In genomic region chr2:173589604-173590277, GRCh38 we compare ENCODE assay signal across 11 cellular contexts.
DNase-seq lines count a peak whose midpoint lies in the region; ATAC-seq, FAIRE-seq and TF ChIP-seq lines count a peak whose summit lies in the region.
"Had no signal": no experiment of that assay in that cellular context is flagged by ENCODE, and none has a peak within 500 bp of the region (broad histone marks: within the 10 kb centered on the region; RNA-seq: fewer than 3 reads in every experiment).

No MANE protein-coding gene starts in this region.

- no peak overlapping the region for H2BK5ac ChIP-seq in H1 (ENCODE audit: low read depth, low read length)

- H2BK120ac ChIP-seq in H1 (replicated peaks; ENCODE audit: low read depth, low read length): no peak overlapping the region

- TF ChIP-seq POLR2A in H1 (IDR thresholded peaks at IDR 0.05; ENCODE audit: control extremely low read depth in 1 of 2, low read depth in 2 of 2, low read length in 2 of 2) (no peak), gastroesophageal sphincter (IDR thresholded peaks at IDR 0.05) (no peak)

- no peak for TF ChIP-seq EP300 in H1 (IDR thresholded peaks at IDR 0.05; ENCODE audit: borderline replicate concordance in 1 of 2, low read depth in 2 of 2, low read length in 2 of 2)
- TF ChIP-seq EP300 in gastroesophageal sphincter (IDR thresholded peaks at IDR 0.05): no peak

- H3K27ac ChIP-seq in H1 (ENCODE audit: low read depth, low read length) (no peak overlapping the region), psoas muscle (peak overlapping the region; percentile 90), gastroesophageal sphincter (no peak overlapping the region)

- peak; percentile 7 for DNase-seq in ELR (ENCODE audit: low read depth)
- DNase-seq in NCI-H345 treated with DMSO at 0.1 percent for 48 hours (lab: John Stamatoyannopoulos, UW; ENCODE audit: unreplicated experiment): peak; percentile 64
- no peak for DNase-seq in H1 (ENCODE audit: low read depth in 1 of 2, low spot score in 2 of 2)
- DNase-seq in psoas muscle: peak in 1 of 2 donors; percentile 16
- DNase-seq in activated CD4-positive, alpha-beta T cell treated with anti-CD3 and anti-CD28 coated beads, Interleukin-2, amount 50 U/mL, for 1 hour: no peak
- DNase-seq: activated B cell treated with CpG ODN at 0.5 μM for 24 hours had no signal

- no peak overlapping the region for H3K4me2 ChIP-seq in H1 (ENCODE audit: insufficient read depth in 1 of 2, low read depth in 2 of 2, low read length in 2 of 2)

- POLR2A ChIA-PET in H1 (lab: Charles Lee; ENCODE audit: partially characterized antibody): no interaction called here

- no peak overlapping the region for H2BK15ac ChIP-seq in H1 (ENCODE audit: low read length)

- no peaks in the 10 kb centered on the region for H3K36me3 ChIP-seq in H1 (ENCODE audit: control insufficient read depth in 2 of 4, insufficient read depth in 4 of 4, low read length in 3 of 4)
- H3K36me3 ChIP-seq in psoas muscle (ENCODE audit: insufficient read depth in 1 of 2, low read depth in 1 of 2): no peaks in the 10 kb centered on the region
- no peaks in the 10 kb centered on the region for H3K36me3 ChIP-seq in gastroesophageal sphincter
- H3K36me3 ChIP-seq: thoracic aorta had no signal

- no peak overlapping the region for H3K18ac ChIP-seq in H1 (ENCODE audit: extremely low read depth, low read length)

- TF ChIP-seq RAD21 in H1 (IDR thresholded peaks at IDR 0.05 in 1 of 2, conservative IDR thresholded peaks at IDR 0.05 in 1 of 2; ENCODE audit: low read depth in 2 of 2, low read length in 2 of 2): no peak

- no peak overlapping the region for H3K4me3 ChIP-seq in H1 (ENCODE audit: extremely low read depth in 1 of 4, insufficient read depth in 2 of 4, low read depth in 3 of 4, low read length in 4 of 4)
- peak overlapping the region; percentile 60 for H3K4me3 ChIP-seq in psoas muscle
- no peak overlapping the region for H3K4me3 ChIP-seq in gastroesophageal sphincter
- H3K4me3 ChIP-seq: K562, thoracic aorta had no signal

- no peak overlapping the region for H3K9ac ChIP-seq in H1 (replicated peaks in 1 of 4; ENCODE audit: extremely low read depth in 1 of 4, low read depth in 3 of 4, low read length in 3 of 4)

- H4K5ac ChIP-seq in H1 (ENCODE audit: insufficient read length, low read depth, low read length): no peak overlapping the region

- H3K23me2 ChIP-seq in H1 (ENCODE audit: low read depth, low read length): no peaks in the 10 kb centered on the region

- H2BK12ac ChIP-seq in H1 (ENCODE audit: low read depth, low read length): no peak overlapping the region

- no peak overlapping the region for H2AFZ ChIP-seq in H1 (ENCODE audit: low read length)

- H4K8ac ChIP-seq in H1 (ENCODE audit: extremely low read depth, insufficient read depth, low read length): no peak overlapping the region

- H3K79me2 ChIP-seq in H1 (ENCODE audit: control insufficient read depth in 1 of 2, insufficient read depth in 2 of 2, low read length in 2 of 2): no peaks in the 10 kb centered on the region

- intact Hi-C loops in psoas muscle (cut with DNase I): no loop called here

- peak overlapping the region; percentile 34; the same call in 1 of the 2 replicates for H2AK5ac ChIP-seq in H1 (ENCODE audit: low read depth, low read length)

- peak; percentile 80 to 88 (median 82) for ATAC-seq in psoas muscle
- no peak for ATAC-seq in GM19463 (IDR thresholded peaks at IDR 0.05; ENCODE audit: unreplicated experiment)
- ATAC-seq in gastroesophageal sphincter: no peak
- ATAC-seq in GM19351 (IDR thresholded peaks at IDR 0.05; ENCODE audit: unreplicated experiment): no peak
- ATAC-seq: K562 had no signal

- H4K91ac ChIP-seq in H1 (replicated peaks; ENCODE audit: insufficient read length, low read length): no peak overlapping the region

- no peaks in the 10 kb centered on the region for H3K79me1 ChIP-seq in H1 (ENCODE audit: low read depth, low read length)

- FAIRE-seq in H1 (lab: Jason Lieb, UNC): no peak
- FAIRE-seq: K562 had no signal

- H3K9me3 ChIP-seq in H1 (ENCODE audit: insufficient read depth in 2 of 2, low read depth in 1 of 2, low read length in 1 of 2) (peaks cover 13 to 16% of the 10 kb centered on the region in 2 experiments), psoas muscle (no peaks in the 10 kb centered on the region), gastroesophageal sphincter (peaks cover 0 to 5% (median 0%) of the 10 kb centered on the region in 3 donors)

- 89% methylated on average over 3 of the region's 3 CpGs; no CpG with 5 or more reads in 1 of the 2 experiments for WGBS in H1 (ENCODE audit: extremely low coverage in 1 of 2, insufficient coverage in 1 of 2, insufficient read length in 1 of 2, insufficient replicate concordance in 2 of 2, low coverage in 1 of 2, low lambda C conversion rate in 2 of 2, missing lambda C conversion rate in 1 of 2), 2 experiments
- 36 to 44% (median 39%) methylated on average over 3 of the region's 3 CpGs for WGBS in psoas muscle, 3 donors
- 74 to 78% methylated on average over 3 of the region's 3 CpGs for WGBS in gastroesophageal sphincter (ENCODE audit: low coverage in 1 of 2), 2 donors

- TF ChIP-seq CTCF in H1 (IDR thresholded peaks at IDR 0.05; ENCODE audit: control extremely low read depth in 1 of 3, insufficient read depth in 1 of 3, low read depth in 1 of 3, low read length in 3 of 3) (no peak), psoas muscle (IDR thresholded peaks at IDR 0.05) (no peak), gastroesophageal sphincter (IDR thresholded peaks at IDR 0.05) (no peak)

- no peak overlapping the region for H2BK20ac ChIP-seq in H1 (ENCODE audit: low read length)

- no peak overlapping the region for H3K14ac ChIP-seq in H1 (ENCODE audit: insufficient read length)

- H4K20me1 ChIP-seq in H1 (replicated peaks in 1 of 2; ENCODE audit: control insufficient read depth in 1 of 2, insufficient read depth in 2 of 2, low read length in 2 of 2): no peaks in the 10 kb centered on the region

- H3K4me1 ChIP-seq in H1 (replicated peaks in 1 of 4; ENCODE audit: control insufficient read depth in 3 of 4, insufficient read depth in 4 of 4, low read length in 3 of 4) (peaks cover 0 to 3% (median 0%) of the 10 kb centered on the region in 4 experiments; a peak in 2 of 7 replicates), psoas muscle (peaks cover 15% of the 10 kb centered on the region), gastroesophageal sphincter (no peaks in the 10 kb centered on the region)

- H3K56ac ChIP-seq in H1 (replicated peaks; ENCODE audit: insufficient read length, low read depth, low read length): no peak overlapping the region

- no peak overlapping the region for H3K4ac ChIP-seq in H1 (replicated peaks; ENCODE audit: insufficient read length, low read depth, low read length)

- CTCF ChIA-PET in H1 (lab: Charles Lee; ENCODE audit: partially characterized antibody): interaction anchor here (0.7 kb wide), 1 partner anchor 498 kb away, joined by 3 read pairs; no protein-coding TSS in a partner anchor

- H3K27me3 ChIP-seq in H1 (replicated peaks in 1 of 4; ENCODE audit: control insufficient read depth in 3 of 4, extremely low read depth in 1 of 4, insufficient read depth in 3 of 4, low read length in 3 of 4) (no peaks in the 10 kb centered on the region), psoas muscle (ENCODE audit: insufficient read depth in 3 of 3, low read length in 2 of 3) (no peaks in the 10 kb centered on the region), gastroesophageal sphincter (no peaks in the 10 kb centered on the region)

- no peak overlapping the region for H3K23ac ChIP-seq in H1 (ENCODE audit: insufficient read length)

TF ChIP-seq in H1, 55 proteins besides CTCF, POLR2A, EP300 and RAD21:
- TF ChIP-seq POU5F1 (IDR thresholded peaks at IDR 0.05; ENCODE audit: low read depth, low read length) (no peak), NRF1 (IDR thresholded peaks at IDR 0.05; ENCODE audit: low read depth, low read length) (no peak), TAF7 (optimal IDR thresholded peaks at IDR 0.05; ENCODE audit: borderline replicate concordance, low read depth, low read length) (no peak), ATF3 (IDR thresholded peaks at IDR 0.05; ENCODE audit: insufficient read depth, low read depth, low read length) (no peak), KDM4A (IDR thresholded peaks at IDR 0.05; ENCODE audit: low read depth, low read length, severe bottlenecking) (no peak), CREB1 (IDR thresholded peaks at IDR 0.05) (no peak), ATF2 (IDR thresholded peaks at IDR 0.05; ENCODE audit: low read length) (no peak), TAF1 (IDR thresholded peaks at IDR 0.05; ENCODE audit: low read depth, low read length) (no peak), POLR2AphosphoS5 (IDR thresholded peaks at IDR 0.05; ENCODE audit: low read depth, low read length) (no peak), TCF12 (IDR thresholded peaks at IDR 0.05; ENCODE audit: low read depth, low read length) (no peak)

Comparison
In these comparisons a context has a peak if more than half of its experiments do, and no peak if none do; other contexts are left out.
1. DNase-seq: peak in ELR (single experiment) and NCI-H345 treated with DMSO at 0.1 percent for 48 hours (single experiment); none in H1 (0 of 2) and activated CD4-positive, alpha-beta T cell treated with anti-CD3 and anti-CD28 coated beads, Interleukin-2, amount 50 U/mL, for 1 hour (single experiment).
2. ATAC-seq: peak in psoas muscle (4 of 4); none in GM19463 (single experiment), gastroesophageal sphincter (single experiment) and GM19351 (single experiment).